12 cellular contexts compared by ENCODE assay signal in genomic region chr2:43109261-43109743, GRCh38.
DNase-seq lines count a peak whose midpoint lies in the region; ATAC-seq, FAIRE-seq and TF ChIP-seq lines count a peak whose summit lies in the region.
"Had no signal": no experiment of that assay in that cellular context is flagged by ENCODE, and none has a peak within 500 bp of the region (broad histone marks: within the 10 kb centered on the region; RNA-seq: fewer than 3 reads in every experiment).

No MANE protein-coding gene starts in this region.

- peaks cover under 1% of the 10 kb centered on the region for H3K36me3 Mint-ChIP-seq in IgD-negative memory B cell
- H3K36me3 Mint-ChIP-seq in activated B cell treated with CpG ODN at 0.5 μM for 24 hours (ENCODE audit: low read depth) = no peaks in the 10 kb centered on the region
- no peaks in the 10 kb centered on the region for H3K36me3 Mint-ChIP-seq in stimulated activated memory B cell treated with anti-CD40 and anti-IgM and Interleukin-4, amounts not matched to agents 10 μg/mL and 1 μg/mL and 100 μg/mL, for 72 hours

- H3K9me3 ChIP-seq in lower lobe of right lung = no peaks in the 10 kb centered on the region

- H3K4me3 Mint-ChIP-seq in IgD-negative memory B cell = peak overlapping the region in 3 of 4 donors; percentile 28 to 82 (median 77)
- peak overlapping the region; percentile 38 for H3K4me3 Mint-ChIP-seq in activated B cell treated with CpG ODN at 0.5 μM for 24 hours
- H3K4me3 Mint-ChIP-seq in stimulated activated memory B cell treated with anti-CD40 and anti-IgM and Interleukin-4, amounts not matched to agents 10 μg/mL and 1 μg/mL and 100 μg/mL, for 72 hours = peak overlapping the region; percentile 3

- peak overlapping the region; percentile 78 to 100 (median 89) for H3K27ac Mint-ChIP-seq in IgD-negative memory B cell
- peak overlapping the region; percentile 86 for H3K27ac Mint-ChIP-seq in activated B cell treated with CpG ODN at 0.5 μM for 24 hours
- peak overlapping the region; percentile 92 for H3K27ac Mint-ChIP-seq in stimulated activated memory B cell treated with anti-CD40 and anti-IgM and Interleukin-4, amounts not matched to agents 10 μg/mL and 1 μg/mL and 100 μg/mL, for 72 hours

- FAIRE-seq in urothelium cell line (lab: Jason Lieb, UNC) = no peak

- H3K27ac ChIP-seq in lower lobe of right lung = peak overlapping the region; percentile 83

- H3K4me1 Mint-ChIP-seq in IgD-negative memory B cell (peaks cover 34 to 45% (median 42%) of the 10 kb centered on the region in 3 donors), activated B cell treated with CpG ODN at 0.5 μM for 24 hours (peaks cover 62% of the 10 kb centered on the region)
- peaks cover 55% of the 10 kb centered on the region for H3K4me1 Mint-ChIP-seq in stimulated activated memory B cell treated with anti-CD40 and anti-IgM and Interleukin-4, amounts not matched to agents 10 μg/mL and 1 μg/mL and 100 μg/mL, for 72 hours

- ATAC-seq in activated B cell treated with CpG ODN at 0.5 μM for 24 hours (ENCODE audit: low read depth) = no peak
- ATAC-seq in lower lobe of right lung = peak; percentile 15 to 31
- no peak for ATAC-seq in stimulated activated memory B cell treated with anti-CD40 and anti-IgM and Interleukin-4, amounts not matched to agents 10 μg/mL and 1 μg/mL and 100 μg/mL, for 72 hours

- POLR2A ChIA-PET in activated B cell treated with CpG ODN at 0.5 μM for 24 hours (lab: Charles Lee) = interaction anchor here (2.1 kb wide), 1 partner anchor 117 kb away, joined by 7 read pairs; the partner anchor contains the start of gene ZFP36L2

- intact Hi-C loops in activated B cell treated with CpG ODN at 0.5 μM for 24 hours (cut with micrococcal nuclease) (loop anchor here (5.0 kb wide), 3 partner anchors 132 to 183 kb away; no protein-coding TSS in a partner anchor), lower lobe of right lung (cut with DNase I) (no loop called here)

- CTCF ChIA-PET in activated B cell treated with CpG ODN at 0.5 μM for 24 hours (lab: Charles Lee) = no interaction called here

- H3K9me3 Mint-ChIP-seq in IgD-negative memory B cell (no peaks in the 10 kb centered on the region), activated B cell treated with CpG ODN at 0.5 μM for 24 hours (no peaks in the 10 kb centered on the region)
- peaks cover 2% of the 10 kb centered on the region for H3K9me3 Mint-ChIP-seq in stimulated activated memory B cell treated with anti-CD40 and anti-IgM and Interleukin-4, amounts not matched to agents 10 μg/mL and 1 μg/mL and 100 μg/mL, for 72 hours

- H3K27me3 Mint-ChIP-seq in IgD-negative memory B cell = peaks cover 2% of the 10 kb centered on the region
- no peaks in the 10 kb centered on the region for H3K27me3 Mint-ChIP-seq in activated B cell treated with CpG ODN at 0.5 μM for 24 hours
- H3K27me3 Mint-ChIP-seq in stimulated activated memory B cell treated with anti-CD40 and anti-IgM and Interleukin-4, amounts not matched to agents 10 μg/mL and 1 μg/mL and 100 μg/mL, for 72 hours = no peaks in the 10 kb centered on the region

- H3K27me3 ChIP-seq in lower lobe of right lung (ENCODE audit: low read depth) = no peaks in the 10 kb centered on the region
- H3K27me3 ChIP-seq: MG63 had no signal

- DNase-seq in activated B cell treated with CpG ODN at 0.5 μM for 24 hours = no peak
- DNase-seq in lower lobe of right lung = no peak
- DNase-seq in NCI-H1694 treated with DMSO at 0.1 percent for 48 hours (lab: John Stamatoyannopoulos, UW) = no peak
- no peak for DNase-seq in urothelium cell line (ENCODE audit: low spot score)
- DNase-seq in NCI-H2171 treated with DMSO at 0.1 percent for 48 hours (lab: John Stamatoyannopoulos, UW) = no peak
- no peak for DNase-seq in NCI-H128 (lab: John Stamatoyannopoulos, UW; ENCODE audit: unreplicated experiment)
- DNase-seq: COR-L47, NCI-H82, T-helper 9 cell had no signal

- no peak overlapping the region for H3K4me3 ChIP-seq in lower lobe of right lung
- H3K4me3 ChIP-seq: MG63 had no signal

- H3K36me3 ChIP-seq in lower lobe of right lung = no peaks in the 10 kb centered on the region
- H3K36me3 ChIP-seq: MG63 had no signal

- no peak for TF ChIP-seq CTCF in activated B cell treated with CpG ODN at 0.5 μM for 24 hours (IDR thresholded peaks at IDR 0.05)
- TF ChIP-seq CTCF in lower lobe of right lung (IDR thresholded peaks at IDR 0.05) = no peak

- peaks cover 70% of the 10 kb centered on the region for H3K4me1 ChIP-seq in lower lobe of right lung

Comparison
In these comparisons a context has a peak if more than half of its experiments do, and no peak if none do; other contexts are left out.
1. H3K4me3 Mint-ChIP-seq: peak in every context shown above with its lines; median percentile 77 in IgD-negative memory B cell; 38 in activated B cell treated with CpG ODN at 0.5 μM for 24 hours; 3 in stimulated activated memory B cell treated with anti-CD40 and anti-IgM and Interleukin-4, amounts not matched to agents 10 μg/mL and 1 μg/mL and 100 μg/mL, for 72 hours.
2. ATAC-seq: peak in lower lobe of right lung (2 of 2); none in activated B cell treated with CpG ODN at 0.5 μM for 24 hours (single experiment) and stimulated activated memory B cell treated with anti-CD40 and anti-IgM and Interleukin-4, amounts not matched to agents 10 μg/mL and 1 μg/mL and 100 μg/mL, for 72 hours (single experiment).
3. Peak in every context shown above with its lines, with median percentiles within 50 percentile points of each other: H3K27ac Mint-ChIP-seq.